Comparison of ENCODE assay signal across 8 cellular contexts in genomic region chr19:35153701-35154534, GRCh38. TPM values are rescaled to one million over a fixed set of nuclear protein-coding genes. Genes with fewer than 3 reads are reported as not detected.
DNase-seq lines count a peak whose midpoint lies in the region; ATAC-seq, FAIRE-seq and TF ChIP-seq lines count a peak whose summit lies in the region.

No MANE protein-coding gene starts in this region.

- H3K27ac ChIP-seq in SJSA1 = peak overlapping the region; percentile 25; the same call in 1 of the 2 replicates

- H3K4me3 ChIP-seq in AG09309 (ENCODE audit: control insufficient read depth, low read depth, low read length) (peak overlapping the region; percentile 100), HAP-1 (peak overlapping the region; percentile 81), SJSA1 (peak overlapping the region; percentile 68), iPS-11a (ENCODE audit: low read depth, low read length) (peak overlapping the region; percentile 72)

- TF ChIP-seq POLR2A in H54 (IDR thresholded peaks at IDR 0.05; ENCODE audit: low read depth, low read length) = no peak

- no peak for DNase-seq in AG09309 (ENCODE audit: low read depth)
- DNase-seq in HAP-1 (ENCODE audit: low spot score in 2 of 2) = peak; percentile 59 to 85
- DNase-seq in SJSA1 (ENCODE audit: low read depth in 1 of 2, low spot score in 2 of 2) = peak; percentile 36 to 67
- DNase-seq in activated naive CD4-positive, alpha-beta T cell treated with anti-CD3 and anti-CD28 coated beads, Interleukin-2, amount 50 U/mL, for 72 hours (ENCODE audit: low spot score in 2 of 2) = peak in 1 of 2 donors; percentile 82
- peak; percentile 59 to 65 for DNase-seq in stimulated activated CD4-positive, alpha-beta T cell treated with anti-CD3 and anti-CD28 coated beads, Interleukin-15, amount 100 ng/mL, for 1 hour (ENCODE audit: low read depth in 1 of 2, low spot score in 1 of 2)
- DNase-seq in H54 (ENCODE audit: insufficient read length, low spot score) = no peak
- no peak for DNase-seq in NCI-H774 (lab: John Stamatoyannopoulos, UW)

- H3K36me3 Mint-ChIP-seq in activated naive CD4-positive, alpha-beta T cell treated with anti-CD3 and anti-CD28 coated beads, Interleukin-2, amount 50 U/mL, for 72 hours = peaks cover 41 to 44% of the 10 kb centered on the region in 2 donors

- ATAC-seq in activated naive CD4-positive, alpha-beta T cell treated with anti-CD3 and anti-CD28 coated beads, Interleukin-2, amount 50 U/mL, for 72 hours = peak; percentile 44 to 72

- H3K27ac Mint-ChIP-seq in activated naive CD4-positive, alpha-beta T cell treated with anti-CD3 and anti-CD28 coated beads, Interleukin-2, amount 50 U/mL, for 72 hours = peak overlapping the region; percentile 98 to 99

- FAIRE-seq in H54 (lab: Jason Lieb, UNC) = no peak

- H3K9me3 ChIP-seq in HAP-1 = no peaks in the 10 kb centered on the region
- H3K9me3 ChIP-seq in SJSA1 (replicated peaks) = no peaks in the 10 kb centered on the region; the same call in 1 of the 2 replicates

- H3K4me1 ChIP-seq in HAP-1 (peaks cover 18% of the 10 kb centered on the region), SJSA1 (replicated peaks) (peaks cover 21% of the 10 kb centered on the region)

- H3K36me3 ChIP-seq in HAP-1 (replicated peaks) (peaks cover 20% of the 10 kb centered on the region), SJSA1 (peaks cover 26% of the 10 kb centered on the region)

- H3K27me3 ChIP-seq in HAP-1 (ENCODE audit: low read depth) (no peaks in the 10 kb centered on the region), SJSA1 (replicated peaks) (no peaks in the 10 kb centered on the region)

- peak; percentile 69 for TF ChIP-seq CTCF in AG09309 (IDR thresholded peaks at IDR 0.05; ENCODE audit: control insufficient read depth, insufficient read depth, low read depth, low read length, missing control alignments)

- in situ Hi-C loops in HAP-1 (cut with MboI; ENCODE audit: low sequenced_read_pairs) = no loop called here

- H3K9me3 Mint-ChIP-seq in activated naive CD4-positive, alpha-beta T cell treated with anti-CD3 and anti-CD28 coated beads, Interleukin-2, amount 50 U/mL, for 72 hours = no peaks in the 10 kb centered on the region

RNA-seq across cellular contexts. Expression of gene FXYD5, which starts 0.6 kb away (rescaled TPM):
- total RNA-seq in SJSA1 (2014; rRNA removed; shearing (Covaris generic)) = 32.9 and 42.6 TPM in 2 replicates
- 100 to 1,000 TPM; 279 to 283 TPM for total RNA-seq in activated naive CD4-positive, alpha-beta T cell treated with anti-CD3 and anti-CD28 coated beads, Interleukin-2, amount 50 U/mL, for 72 hours

RNA-seq across cellular contexts. Expression of gene FXYD7, which starts 10.9 kb away (rescaled TPM):
- total RNA-seq in SJSA1 (2014; rRNA removed; shearing (Covaris generic)) = not detected in 2 replicates
- 1 to 10 TPM in 1 of 2 donors, under 1 TPM in 1; 0.82 to 1.8 TPM for total RNA-seq in activated naive CD4-positive, alpha-beta T cell treated with anti-CD3 and anti-CD28 coated beads, Interleukin-2, amount 50 U/mL, for 72 hours

RNA-seq across cellular contexts. Expression of gene FXYD1, which starts 15.3 kb away (rescaled TPM):
- not detected in 2 replicates for total RNA-seq in SJSA1 (2014; rRNA removed; shearing (Covaris generic))
- 1 to 10 TPM; 1.4 to 2.1 TPM for total RNA-seq in activated naive CD4-positive, alpha-beta T cell treated with anti-CD3 and anti-CD28 coated beads, Interleukin-2, amount 50 U/mL, for 72 hours

RNA-seq across cellular contexts. Expression of gene LGI4, which starts 19.1 kb away (rescaled TPM):
- not detected in 2 replicates for total RNA-seq in SJSA1 (2014; rRNA removed; shearing (Covaris generic))
- total RNA-seq in activated naive CD4-positive, alpha-beta T cell treated with anti-CD3 and anti-CD28 coated beads, Interleukin-2, amount 50 U/mL, for 72 hours = 1 to 10 TPM; 1.5 to 2.7 TPM

RNA-seq across cellular contexts. Expression of gene FXYD3, which starts 38.3 kb away (rescaled TPM):
- not detected in 2 replicates for total RNA-seq in SJSA1 (2014; rRNA removed; shearing (Covaris generic))
- total RNA-seq in activated naive CD4-positive, alpha-beta T cell treated with anti-CD3 and anti-CD28 coated beads, Interleukin-2, amount 50 U/mL, for 72 hours = not detected

Comparison
In these comparisons a context has a peak if more than half of its experiments do, and no peak if none do; other contexts are left out.
1. DNase-seq: peak in HAP-1 (2 of 2), SJSA1 (2 of 2) and stimulated activated CD4-positive, alpha-beta T cell treated with anti-CD3 and anti-CD28 coated beads, Interleukin-15, amount 100 ng/mL, for 1 hour (2 of 2); none in AG09309 (single experiment), H54 (single experiment) and NCI-H774 (single experiment).
2. Peak in every context shown above with its lines, with median percentiles within 50 percentile points of each other: H3K4me3 ChIP-seq.